In genomic region chr6:15689586-15690450, GRCh38 we compare ENCODE assay signal across 1 cellular context.
A peak's percentile ranks its signal among the peaks of the same experiment; 100 is the strongest.
TF ChIP-seq lines count a peak whose summit lies in the region.

No MANE protein-coding gene starts in this region.

TF ChIP-seq in K562, 482 proteins besides CTCF, POLR2A, EP300 and RAD21 (continued from another document):
- TF ChIP-seq ZBTB9 (CRISPR knock-in tag; IDR thresholded peaks at IDR 0.05) (no peak), DLX4 (CRISPR knock-in tag; IDR thresholded peaks at IDR 0.05) (no peak), SAFB2 (IDR thresholded peaks at IDR 0.05; ENCODE audit: borderline replicate concordance, low read depth, low read length, severe bottlenecking) (no peak), ATF6 (CRISPR knock-in tag; IDR thresholded peaks at IDR 0.05) (no peak), BHLHE40 (IDR thresholded peaks at IDR 0.05; ENCODE audit: low read length) (no peak), BCOR (IDR thresholded peaks at IDR 0.05) (peak; percentile 49; the same call in 1 of the 2 replicates), ZNF707 (CRISPR knock-in tag; conservative IDR thresholded peaks at IDR 0.05) (no peak), ATF7 (IDR thresholded peaks at IDR 0.05) (no peak), ZNF146 (CRISPR knock-in tag; IDR thresholded peaks at IDR 0.05; ENCODE audit: unreplicated experiment) (peak; percentile 92), RHOXF2B (CRISPR knock-in tag; conservative IDR thresholded peaks at IDR 0.05) (no peak), SNAPC5 (CRISPR knock-in tag; IDR thresholded peaks at IDR 0.05) (no peak), TAF9B (IDR thresholded peaks at IDR 0.05; ENCODE audit: partially characterized antibody) (no peak), FOXP1 (CRISPR knock-in tag; IDR thresholded peaks at IDR 0.05) (no peak), ZNF766 (CRISPR knock-in tag; conservative IDR thresholded peaks at IDR 0.05) (no peak)
